8 cellular contexts compared by ENCODE assay signal in genomic region chr10:96910488-96911395, GRCh38.
DNase-seq lines count a peak whose midpoint lies in the region; ATAC-seq and TF ChIP-seq lines count a peak whose summit lies in the region.

No MANE protein-coding gene starts in this region.

- peak overlapping the region in 2 of 5 experiments; percentile 43 to 67 for H3K27ac Mint-ChIP-seq in brain

- no peaks in the 10 kb centered on the region for H3K9me3 Mint-ChIP-seq in brain

- H3K36me3 Mint-ChIP-seq in brain: peaks cover 64% of the 10 kb centered on the region

- TF ChIP-seq CTCF in brain (conservative IDR thresholded peaks at IDR 0.05): peak; percentile 45 to 67

- peak; percentile 94 for ATAC-seq in left lobe of liver
- no peak for ATAC-seq in GM19395 (IDR thresholded peaks at IDR 0.05; ENCODE audit: unreplicated experiment)

- DNase-seq in stimulated activated CD4-positive, alpha-beta T cell treated with anti-CD3 and anti-CD28 coated beads, Interleukin-4, amount 100 ng/mL, for 24 hours: peak; percentile 18
- DNase-seq in stimulated activated CD4-positive, alpha-beta T cell treated with anti-CD3 and anti-CD28 coated beads, Interleukin-2, amount 100 ng/mL, for 24 hours: no peak
- DNase-seq in NCI-H146 treated with DMSO at 0.1 percent for 48 hours (lab: John Stamatoyannopoulos, UW; ENCODE audit: unreplicated experiment) (peak; percentile 23), left lobe of liver (ENCODE audit: low spot score) (no peak), NCI-H2107 (lab: John Stamatoyannopoulos, UW) (no peak)
- no peak for DNase-seq in stimulated activated CD4-positive, alpha-beta T cell treated with anti-CD3 and anti-CD28 coated beads, Interleukin-12 subunit alpha, Interleukin-12 subunit beta, amount 100 ng/mL, for 4 hours

- H3K4me3 Mint-ChIP-seq in brain: no peak overlapping the region

- H3K4me1 Mint-ChIP-seq in brain: peaks cover 43% of the 10 kb centered on the region

- no peaks in the 10 kb centered on the region for H3K27me3 Mint-ChIP-seq in brain

Comparison
In these comparisons a context has a peak if more than half of its experiments do, and no peak if none do; other contexts are left out.
1. DNase-seq: peak in stimulated activated CD4-positive, alpha-beta T cell treated with anti-CD3 and anti-CD28 coated beads, Interleukin-4, amount 100 ng/mL, for 24 hours (single experiment) and NCI-H146 treated with DMSO at 0.1 percent for 48 hours (single experiment); none in stimulated activated CD4-positive, alpha-beta T cell treated with anti-CD3 and anti-CD28 coated beads, Interleukin-2, amount 100 ng/mL, for 24 hours (0 of 2), left lobe of liver (single experiment), stimulated activated CD4-positive, alpha-beta T cell treated with anti-CD3 and anti-CD28 coated beads, Interleukin-12 subunit alpha, Interleukin-12 subunit beta, amount 100 ng/mL, for 4 hours (single experiment) and NCI-H2107 (single experiment).